Comparison of ENCODE assay signal across 24 cellular contexts in the genomic region with DNA sequence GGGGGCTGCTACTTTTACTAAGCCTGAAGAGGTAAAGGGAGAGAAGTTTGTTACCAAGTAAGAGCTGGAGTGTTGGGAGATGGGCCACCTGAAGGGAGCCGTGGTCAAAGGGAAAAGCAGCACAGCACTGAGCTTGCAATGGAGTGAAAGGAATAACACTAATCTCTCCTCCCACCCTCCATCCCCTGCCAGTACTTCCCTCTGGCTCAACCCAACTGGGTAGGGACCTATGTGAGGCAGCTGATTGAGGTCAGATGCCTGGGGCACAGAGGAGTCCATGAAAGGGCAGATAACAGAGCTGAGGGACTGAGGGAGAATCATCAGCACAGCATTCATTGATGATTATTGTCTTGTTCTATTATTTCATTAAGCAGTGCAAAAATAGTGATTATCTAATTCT.
A peak's percentile ranks its signal among the peaks of the same experiment; 100 is the strongest.
DNase-seq lines count a peak whose midpoint lies in the region; ATAC-seq and TF ChIP-seq lines count a peak whose summit lies in the region.
"Had no signal": no experiment of that assay in that cellular context is flagged by ENCODE, and none has a peak within 500 bp of the region (broad histone marks: within the 10 kb centered on the region; RNA-seq: fewer than 3 reads in every experiment).

No MANE protein-coding gene starts in this region.

- TF ChIP-seq CTCF in DND-41 (IDR thresholded peaks at IDR 0.05; ENCODE audit: borderline replicate concordance, extremely low read depth, low read length, poor library complexity, severe bottlenecking) (no peak), endodermal cell (conservative IDR thresholded peaks at IDR 0.05) (no peak), progenitor cell of endocrine pancreas (IDR thresholded peaks at IDR 0.05; ENCODE audit: unreplicated experiment) (no peak)

- H3K36me3 ChIP-seq in DND-41 (ENCODE audit: insufficient read depth, low read length) (no peaks in the 10 kb centered on the region), Karpas-422 (ENCODE audit: insufficient read depth, low read length) (no peaks in the 10 kb centered on the region), endodermal cell (ENCODE audit: control insufficient read depth, insufficient read depth, low read length) (no peaks in the 10 kb centered on the region), mesendoderm (ENCODE audit: control insufficient read depth, insufficient read depth, low read length) (no peaks in the 10 kb centered on the region)
- H3K36me3 ChIP-seq: BLaER1 had no signal

- H2AK5ac ChIP-seq in mesendoderm (ENCODE audit: low read length): no peak overlapping the region

- no peak overlapping the region for H3K4ac ChIP-seq in mesendoderm (ENCODE audit: low read depth, low read length)

- H2AFZ ChIP-seq in DND-41 (ENCODE audit: low read depth, low read length) (0 out of 2 replicates have a peak overlapping the region, but pooled peaks have one; percentile 16), Karpas-422 (ENCODE audit: low read length) (no peak overlapping the region)
- H2AFZ ChIP-seq: GM23248 had no signal

- H3K79me1 ChIP-seq in mesendoderm (ENCODE audit: low read length): no peaks in the 10 kb centered on the region

- no peak overlapping the region for H2BK15ac ChIP-seq in mesendoderm (replicated peaks; ENCODE audit: low read depth)

- no peak overlapping the region for H2BK120ac ChIP-seq in mesendoderm (ENCODE audit: low read depth, low read length)

- no peaks in the 10 kb centered on the region for H3K9me2 ChIP-seq in Karpas-422 (replicated peaks; ENCODE audit: insufficient read depth, low read length)

- H3K9ac ChIP-seq in DND-41 (ENCODE audit: low read depth, low read length): no peak overlapping the region
- H3K9ac ChIP-seq in Karpas-422 (ENCODE audit: low read length): no peak overlapping the region
- no peak overlapping the region for H3K9ac ChIP-seq in endodermal cell (ENCODE audit: extremely low read depth, low read length, poor library complexity, severe bottlenecking)
- no peak overlapping the region for H3K9ac ChIP-seq in mesendoderm (ENCODE audit: low read length)
- H3K9ac ChIP-seq: BLaER1, GM23248 had no signal

- ATAC-seq in DND-41 (ENCODE audit: insufficient read depth, low read depth) (0 out of 3 replicates have a peak, but pooled peaks have one; percentile 40), left colon (no peak)
- ATAC-seq: Panc1 had no signal

- DNase-seq in DND-41 (no peak), Karpas-422 (peak; percentile 34), endodermal cell (peak; percentile 59), mesendoderm (peak; percentile 46), progenitor cell of endocrine pancreas (ENCODE audit: low spot score, unreplicated experiment) (no peak), NCI-H1436 (lab: John Stamatoyannopoulos, UW) (no peak), left colon (no peak)
- DNase-seq: CD4-positive, CD25-positive, alpha-beta regulatory T cell; DMS153; GM23248; HCEC 1CT; NCI-H1092; NCI-H1417 treated with DMSO at 0.1 percent for 48 hours; NCI-H187; NCI-H2171 treated with DMSO at 0.1 percent for 48 hours; NCI-H524; NCI-H748 treated with DMSO at 0.1 percent for 48 hours; NK-92 treated with Interleukin-12 subunit alpha and Interleukin-12 subunit beta, amount 100 ng/mL, for 24 hours; SHP77 treated with DMSO at 0.1 percent for 48 hours; SW 1271 had no signal

- H3K27me3 Mint-ChIP-seq in endodermal cell (ENCODE audit: insufficient read depth) (no peaks in the 10 kb centered on the region), progenitor cell of endocrine pancreas (no peaks in the 10 kb centered on the region)

- H3K18ac ChIP-seq in mesendoderm (ENCODE audit: low read length): no peak overlapping the region

- H3K4me3 Mint-ChIP-seq in endodermal cell (no peak overlapping the region), progenitor cell of endocrine pancreas (ENCODE audit: low read depth) (no peak overlapping the region)
- H3K4me3 Mint-ChIP-seq: CD4-positive, CD25-positive, alpha-beta regulatory T cell; IgD-negative memory B cell had no signal

- H3K27ac ChIP-seq in DND-41 (ENCODE audit: low read length): no peak overlapping the region
- no peak overlapping the region for H3K27ac ChIP-seq in Karpas-422 (ENCODE audit: low read length)
- no peak overlapping the region for H3K27ac ChIP-seq in endodermal cell (ENCODE audit: low read depth, low read length)
- no peak overlapping the region for H3K27ac ChIP-seq in mesendoderm (ENCODE audit: low read depth, low read length)
- H3K27ac ChIP-seq: BLaER1, GM23248, RWPE1 had no signal

- H3K27ac Mint-ChIP-seq in endodermal cell (no peak overlapping the region), progenitor cell of endocrine pancreas (no peak overlapping the region)
- H3K27ac Mint-ChIP-seq: CD4-positive, CD25-positive, alpha-beta regulatory T cell; IgD-negative memory B cell had no signal

- H3K4me1 ChIP-seq in DND-41 (ENCODE audit: insufficient read depth, low read length) (peaks cover 4% of the 10 kb centered on the region; the same call in 1 of the 2 replicates), Karpas-422 (ENCODE audit: low read length) (no peaks in the 10 kb centered on the region), endodermal cell (ENCODE audit: control insufficient read depth, insufficient read depth, low read length) (no peaks in the 10 kb centered on the region), mesendoderm (ENCODE audit: control insufficient read depth, low read depth, low read length) (no peaks in the 10 kb centered on the region)
- H3K4me1 ChIP-seq: BLaER1 had no signal

- H3K9me3 Mint-ChIP-seq in endodermal cell: no peaks in the 10 kb centered on the region
- H3K9me3 Mint-ChIP-seq in progenitor cell of endocrine pancreas (ENCODE audit: low read depth): peaks cover 3% of the 10 kb centered on the region

- no peak overlapping the region for H4K8ac ChIP-seq in mesendoderm (ENCODE audit: low read depth, low read length)

- peaks cover 10% of the 10 kb centered on the region for H3K36me3 Mint-ChIP-seq in endodermal cell (ENCODE audit: low read depth)
- peaks cover 2% of the 10 kb centered on the region for H3K36me3 Mint-ChIP-seq in progenitor cell of endocrine pancreas (ENCODE audit: insufficient read depth)
- H3K36me3 Mint-ChIP-seq: CD4-positive, CD25-positive, alpha-beta regulatory T cell had no signal

- no peak overlapping the region for H2BK5ac ChIP-seq in mesendoderm (ENCODE audit: low read length)

- no peak overlapping the region for H4K5ac ChIP-seq in mesendoderm (ENCODE audit: low read length)

- H3K4me2 ChIP-seq in DND-41 (ENCODE audit: insufficient read depth, low read length) (no peak overlapping the region), Karpas-422 (ENCODE audit: low read depth, low read length, poor library complexity, severe bottlenecking) (no peak overlapping the region), mesendoderm (ENCODE audit: low read length) (no peak overlapping the region)
- H3K4me2 ChIP-seq: BLaER1 had no signal

- no peak overlapping the region for H3K4me3 ChIP-seq in DND-41 (ENCODE audit: low read depth in 1 of 2, low read length in 2 of 2)
- H3K4me3 ChIP-seq in Karpas-422 (ENCODE audit: low read length): no peak overlapping the region
- H3K4me3 ChIP-seq in endodermal cell (ENCODE audit: low read length): no peak overlapping the region
- H3K4me3 ChIP-seq in mesendoderm (ENCODE audit: low read length): no peak overlapping the region
- H3K4me3 ChIP-seq: BLaER1, GM23248 had no signal

- WGBS in endodermal cell (ENCODE audit: insufficient coverage in 1 of 2, insufficient read length in 1 of 2), 2 experiments: 63% methylated on average over 1 of the region's 1 CpG; no CpG with 5 or more reads in 1 of the 2 experiments
- no CpG with 5 or more reads among the region's 1 CpG for WGBS in mesendoderm (ENCODE audit: extremely low coverage, insufficient coverage, low lambda C conversion rate)

- intact Hi-C loops in left colon (cut with DNase I, micrococcal nuclease): no loop called here

- H3K27me3 ChIP-seq in DND-41 (ENCODE audit: insufficient read depth, low read length, poor library complexity) (no peaks in the 10 kb centered on the region), Karpas-422 (ENCODE audit: low read length) (no peaks in the 10 kb centered on the region), endodermal cell (ENCODE audit: control insufficient read depth, insufficient read depth, low read length, poor library complexity, severe bottlenecking) (no peaks in the 10 kb centered on the region), mesendoderm (ENCODE audit: insufficient read depth, low read length, poor library complexity) (no peaks in the 10 kb centered on the region)
- H3K27me3 ChIP-seq: BLaER1 had no signal

- peaks cover 7% of the 10 kb centered on the region for H3K4me1 Mint-ChIP-seq in endodermal cell
- no peaks in the 10 kb centered on the region for H3K4me1 Mint-ChIP-seq in progenitor cell of endocrine pancreas (ENCODE audit: low read depth)
- H3K4me1 Mint-ChIP-seq: CD4-positive, CD25-positive, alpha-beta regulatory T cell; IgD-negative memory B cell had no signal

- H3K23ac ChIP-seq in mesendoderm (ENCODE audit: low read length): no peak overlapping the region

- no peaks in the 10 kb centered on the region for H4K20me1 ChIP-seq in DND-41 (ENCODE audit: insufficient read depth, low read length)
- no peaks in the 10 kb centered on the region for H4K20me1 ChIP-seq in Karpas-422 (ENCODE audit: insufficient read depth, low read depth, low read length)
- H4K20me1 ChIP-seq: BLaER1 had no signal

- H3K56ac ChIP-seq in mesendoderm (ENCODE audit: low read length): no peak overlapping the region

- H3K9me3 ChIP-seq in DND-41 (ENCODE audit: insufficient read depth, low read length, severe bottlenecking) (peaks cover 20% of the 10 kb centered on the region), Karpas-422 (ENCODE audit: low read length) (no peaks in the 10 kb centered on the region; the same call in 1 of the 2 replicates), endodermal cell (ENCODE audit: control insufficient read depth, low read length) (no peaks in the 10 kb centered on the region)

- no peaks in the 10 kb centered on the region for H3K79me2 ChIP-seq in DND-41 (ENCODE audit: insufficient read depth, low read length)
- no peaks in the 10 kb centered on the region for H3K79me2 ChIP-seq in Karpas-422 (ENCODE audit: low read length)
- H3K79me2 ChIP-seq in mesendoderm (ENCODE audit: control insufficient read depth, insufficient read depth, low read length): no peaks in the 10 kb centered on the region

Comparison
In these comparisons a context has a peak if more than half of its experiments do, and no peak if none do; other contexts are left out.
1. DNase-seq: peak in Karpas-422 (single experiment), endodermal cell (single experiment) and mesendoderm (single experiment); none in DND-41 (single experiment), progenitor cell of endocrine pancreas (single experiment), NCI-H1436 (single experiment) and left colon (0 of 2).